ENCODE assay signal across 21 cellular contexts in genomic region chr16:62249069-62249468, GRCh38.
A peak's percentile ranks its signal among the peaks of the same experiment; 100 is the strongest.
DNase-seq lines count a peak whose midpoint lies in the region; ATAC-seq and TF ChIP-seq lines count a peak whose summit lies in the region.
"Had no signal": no experiment of that assay in that cellular context is flagged by ENCODE, and none has a peak within 500 bp of the region (broad histone marks: within the 10 kb centered on the region; RNA-seq: fewer than 3 reads in every experiment).

No MANE protein-coding gene starts in this region.

- intact Hi-C loops in Right ventricle myocardium inferior (cut with DNase I) = no loop called here

- DNase-seq in neural crest cell (ENCODE audit: low read depth, low spot score) (no peak), Right ventricle myocardium inferior (ENCODE audit: missing footprints) (no peak)
- DNase-seq: Caco-2; CD4-positive, alpha-beta memory T cell; DMS 273 treated with DMSO at 0.1 percent for 48 hours; GM23248; HCEC 1CT; Kasumi-1; MG63; NCI-H1092; NCI-H1436 treated with DMSO at 0.1 percent for 48 hours; NCI-H1930; NCI-H69; Peyer's patch; SJCRH30 had no signal

- no peaks in the 10 kb centered on the region for H3K36me3 Mint-ChIP-seq in neural crest cell (ENCODE audit: low read depth)
- H3K36me3 Mint-ChIP-seq: CD4-positive, alpha-beta memory T cell had no signal

- H3K4me3 Mint-ChIP-seq in neural crest cell = no peak overlapping the region
- H3K4me3 Mint-ChIP-seq: CD4-positive, alpha-beta memory T cell had no signal

- no peaks in the 10 kb centered on the region for H3K9me3 Mint-ChIP-seq in neural crest cell

- H3K27ac ChIP-seq in 22Rv1 = no peak overlapping the region
- H3K27ac ChIP-seq in C4-2B = no peak overlapping the region
- H3K27ac ChIP-seq in VCaP = no peak overlapping the region
- H3K27ac ChIP-seq: BLaER1, GM23248, Peyer's patch, SJCRH30 had no signal

- H3K27me3 Mint-ChIP-seq in neural crest cell (ENCODE audit: low read depth) = no peaks in the 10 kb centered on the region
- H3K27me3 Mint-ChIP-seq: CD4-positive, alpha-beta memory T cell had no signal

- no peak overlapping the region for H3K27ac Mint-ChIP-seq in neural crest cell (ENCODE audit: unreplicated experiment)
- H3K27ac Mint-ChIP-seq: CD4-positive, alpha-beta memory T cell had no signal

- peaks cover 11% of the 10 kb centered on the region for H3K4me1 Mint-ChIP-seq in neural crest cell
- H3K4me1 Mint-ChIP-seq: CD4-positive, alpha-beta memory T cell had no signal

- peak; percentile 13; the same call in 1 of the 2 replicates for TF ChIP-seq CTCF in 22Rv1 (IDR thresholded peaks at IDR 0.05)
- peak; percentile 6 for TF ChIP-seq CTCF in C4-2B (conservative IDR thresholded peaks at IDR 0.05)
- TF ChIP-seq CTCF in VCaP (conservative IDR thresholded peaks at IDR 0.05) = 0 out of 2 replicates have a peak, but pooled peaks have one; percentile 8
- peak; percentile 35 for TF ChIP-seq CTCF in neural crest cell (conservative IDR thresholded peaks at IDR 0.05)

- ATAC-seq in HG03342 (IDR thresholded peaks at IDR 0.05; ENCODE audit: unreplicated experiment) (no peak), Right ventricle myocardium inferior (no peak), HG02759 (IDR thresholded peaks at IDR 0.05; ENCODE audit: unreplicated experiment) (no peak)
